ENCODE assay signal across 25 cellular contexts in genomic region chr13:73535341-73535740, GRCh38.
"Had no signal": no experiment of that assay in that cellular context is flagged by ENCODE, and none has a peak within 500 bp of the region (broad histone marks: within the 10 kb centered on the region; RNA-seq: fewer than 3 reads in every experiment).

No MANE protein-coding gene starts in this region.

- H3K36me3 ChIP-seq: brain microvascular endothelial cell had no signal

- ATAC-seq: activated T-cell treated with anti-CD3 and anti-CD28 coated beads, Interleukin-2, amount 50 U/mL, for 72 hours; T-helper 17 cell had no signal

- H3K27ac ChIP-seq: brain microvascular endothelial cell had no signal

- H3K27me3 ChIP-seq: brain microvascular endothelial cell had no signal

- DNase-seq: activated B cell treated with CpG ODN at 0.5 μM for 24 hours; activated CD4-positive, alpha-beta T cell treated with anti-CD3 and anti-CD28 coated beads for 1 hour; activated CD4-positive, alpha-beta T cell treated with anti-CD3 and anti-CD28 coated beads, Interleukin-2, amount 10 ng/mL, durations not matched to agents 24 days and 14 days; activated CD4-positive, alpha-beta T cell treated with anti-CD3 and anti-CD28 coated beads, Interleukin-2, amount 50 U/mL, for 48 hours; activated CD8-positive, alpha-beta memory T cell treated with anti-CD3 and anti-CD28 coated beads for 24 hours; activated gamma-delta T cell treated with Interleukin-2 at 50 U/mL for 16 hours; activated naive CD4-positive, alpha-beta T cell treated with anti-CD3 and anti-CD28 coated beads, Interleukin-2, amount 10 ng/mL, durations not matched to agents 7 days and 5 days; activated naive CD8-positive, alpha-beta T cell treated with anti-CD3 and anti-CD28 coated beads for 36 hours; activated T-cell treated with anti-CD3 and anti-CD28 coated beads for 4 hours; activated T-cell treated with anti-CD3 and anti-CD28 coated beads, Interleukin-2, amount 50 U/mL, for 72 hours; brain microvascular endothelial cell; caudate nucleus; KG1; NCI-H1092 treated with DMSO at 0.1 percent for 48 hours; NCI-H1417 treated with DMSO at 0.1 percent for 48 hours; NCI-H1694; NCI-H2029; NCI-H2107; NCI-H2171 treated with DMSO at 0.1 percent for 48 hours; NCI-H226; NCI-H510A; NCI-H526 treated with DMSO at 0.1 percent for 48 hours; SIG-M5; T-helper 17 cell; T-helper 9 cell had no signal
